ENCODE assay signal across 1 cellular context in the genomic region with DNA sequence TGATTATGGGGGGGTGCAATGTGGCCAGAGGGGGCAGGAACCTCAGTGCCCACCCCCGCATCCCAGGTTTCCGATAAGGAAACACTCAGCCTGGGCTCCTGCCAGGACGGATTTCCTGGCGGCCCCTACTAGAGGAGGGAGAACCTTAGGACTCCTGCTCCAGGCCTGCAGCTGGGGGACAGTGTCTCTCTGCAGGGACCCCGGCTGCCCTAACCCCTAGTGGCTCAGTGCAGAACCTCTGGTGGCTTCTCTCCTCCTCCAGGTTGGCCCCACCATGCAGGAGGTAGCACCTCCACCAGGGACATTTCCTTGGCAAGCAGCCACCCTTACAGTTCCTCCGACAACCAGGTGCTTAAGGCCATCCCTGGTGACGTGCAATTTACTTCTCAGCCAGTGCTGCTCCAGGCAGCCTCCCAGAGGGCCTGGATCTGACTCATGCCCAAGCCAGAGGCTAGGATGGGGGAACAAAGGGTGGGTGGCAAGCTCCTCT.
TF ChIP-seq lines count a peak whose summit lies in the region.

No MANE protein-coding gene starts in this region.

TF ChIP-seq in HEK293, 187 proteins besides CTCF, POLR2A, EP300 and RAD21 (continued from another document):
- TF ChIP-seq PATZ1 (tag by site-specific recombination; IDR thresholded peaks at IDR 0.05) (peak; percentile 31; the same call in 1 of the 2 replicates), GLIS1 (tag by site-specific recombination; IDR thresholded peaks at IDR 0.05) (peak; percentile 90)
